Comparison of ENCODE assay signal across 35 cellular contexts in the genomic region with DNA sequence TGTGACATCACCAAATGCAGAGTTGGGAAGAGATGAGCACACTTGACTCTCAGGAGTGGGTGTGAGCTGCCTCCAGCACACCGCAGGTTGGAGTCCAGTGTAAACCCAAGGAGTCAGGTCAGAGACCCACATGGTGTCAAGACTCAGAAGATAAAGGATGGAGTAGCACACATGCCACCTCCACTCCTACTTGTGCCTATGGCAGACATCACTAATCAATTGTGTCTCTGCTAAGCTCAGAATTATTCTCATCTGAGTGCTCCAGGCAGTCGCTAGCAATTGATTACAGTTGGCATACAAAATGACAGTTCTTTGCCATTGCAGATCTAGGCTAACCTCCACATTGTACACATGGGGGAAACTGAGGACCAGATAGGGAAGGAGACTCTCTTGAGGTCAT.
"Had no signal": no experiment of that assay in that cellular context is flagged by ENCODE, and none has a peak within 500 bp of the region (broad histone marks: within the 10 kb centered on the region; RNA-seq: fewer than 3 reads in every experiment).

No MANE protein-coding gene starts in this region.

- H3K4me3 ChIP-seq: MG63 had no signal

- DNase-seq: Kasumi-1, MG63, MM.1S, MV-4-11, NCI-H1048, NCI-H1092, NCI-H1092 treated with DMSO at 0.1 percent for 48 hours, NCI-H1105, NCI-H1105 treated with DMSO at 0.1 percent for 48 hours, NCI-H1417, NCI-H1417 treated with DMSO at 0.1 percent for 48 hours, NCI-H1436, NCI-H1436 treated with DMSO at 0.1 percent for 48 hours, NCI-H146, NCI-H1694, NCI-H1694 treated with DMSO at 0.1 percent for 48 hours, NCI-H187, NCI-H187 treated with DMSO at 0.1 percent for 48 hours, NCI-H1930, NCI-H2029, NCI-H2029 treated with DMSO at 0.1 percent for 48 hours, NCI-H2081, NCI-H2081 treated with DMSO at 0.1 percent for 48 hours, NCI-H2107, NCI-H2171, NCI-H2171 treated with DMSO at 0.1 percent for 48 hours, NCI-H2227 treated with DMSO at 0.1 percent for 48 hours, NCI-H226, NCI-H345, NCI-H446, NCI-H446 treated with DMSO at 0.1 percent for 48 hours, NCI-H510A, NCI-H510A treated with DMSO at 0.1 percent for 48 hours, NCI-H524, NCI-H524 treated with DMSO at 0.1 percent for 48 hours had no signal

- H3K27me3 ChIP-seq: MG63 had no signal

- H3K9me3 ChIP-seq: MG63 had no signal

- H3K36me3 ChIP-seq: MG63 had no signal
